ENCODE assay signal across 13 cellular contexts in genomic region chr9:93129286-93129685, GRCh38. TPM values are rescaled to one million over a fixed set of nuclear protein-coding genes. Genes with fewer than 3 reads are reported as not detected.
DNase-seq lines count a peak whose midpoint lies in the region; ATAC-seq, FAIRE-seq and TF ChIP-seq lines count a peak whose summit lies in the region.
"Had no signal": no experiment of that assay in that cellular context is flagged by ENCODE, and none has a peak within 500 bp of the region (broad histone marks: within the 10 kb centered on the region; RNA-seq: fewer than 3 reads in every experiment).

No MANE protein-coding gene starts in this region.

- DNase-seq in CD4-positive, CD25-positive, alpha-beta regulatory T cell: no peak
- peak; percentile 79 for DNase-seq in chondrocyte (ENCODE audit: low spot score)
- DNase-seq in kidney: peak; percentile 80
- DNase-seq in gastrocnemius medialis: no peak
- no peak for DNase-seq in epidermal melanocyte (ENCODE audit: insufficient read length, low spot score)
- no peak for DNase-seq in superior temporal gyrus (ENCODE audit: extremely low spot score)
- DNase-seq in GOT3 (lab: John Stamatoyannopoulos, UW): no peak
- no peak for DNase-seq in cortex of kidney (lab: John Stamatoyannopoulos, UW)
- DNase-seq: activated CD8-positive, alpha-beta memory T cell treated with anti-CD3 and anti-CD28 coated beads, Interleukin-2, amount 50 U/mL, for 4 hours; amniotic stem cell; EL; NCI-H510A had no signal

- peaks cover 0 to 81% (median 47%) of the 10 kb centered on the region in 4 donors for H3K4me1 Mint-ChIP-seq in CD4-positive, CD25-positive, alpha-beta regulatory T cell
- peaks cover 67% of the 10 kb centered on the region for H3K4me1 Mint-ChIP-seq in chondrocyte (ENCODE audit: low read depth)

- H3K27me3 ChIP-seq in CD4-positive, CD25-positive, alpha-beta regulatory T cell (ENCODE audit: control insufficient read depth, insufficient read depth, low read length): no peaks in the 10 kb centered on the region
- H3K27me3 ChIP-seq in gastrocnemius medialis: no peaks in the 10 kb centered on the region

- peak overlapping the region in 1 of 3 donors; percentile 41 for H3K27ac Mint-ChIP-seq in CD4-positive, CD25-positive, alpha-beta regulatory T cell
- no peak overlapping the region for H3K27ac Mint-ChIP-seq in chondrocyte (ENCODE audit: unreplicated experiment)

- H3K36me3 Mint-ChIP-seq in CD4-positive, CD25-positive, alpha-beta regulatory T cell: peaks cover 9% of the 10 kb centered on the region
- peaks cover 4% of the 10 kb centered on the region for H3K36me3 Mint-ChIP-seq in chondrocyte (ENCODE audit: low read depth)

- TF ChIP-seq CTCF in chondrocyte (IDR thresholded peaks at IDR 0.05): no peak
- TF ChIP-seq CTCF in kidney (IDR thresholded peaks at IDR 0.05; ENCODE audit: borderline replicate concordance, extremely low read depth, insufficient read depth): no peak
- no peak for TF ChIP-seq CTCF in gastrocnemius medialis (IDR thresholded peaks at IDR 0.05 in 4 of 5, conservative IDR thresholded peaks at IDR 0.05 in 1 of 5)

- H3K4me3 ChIP-seq in CD4-positive, CD25-positive, alpha-beta regulatory T cell (ENCODE audit: low read depth, low read length): no peak overlapping the region
- no peak overlapping the region for H3K4me3 ChIP-seq in kidney (ENCODE audit: low read length in 2 of 2)
- H3K4me3 ChIP-seq in gastrocnemius medialis: no peak overlapping the region

- ATAC-seq in CD4-positive, CD25-positive, alpha-beta regulatory T cell (ENCODE audit: low read depth in 2 of 2): no peak
- no peak for ATAC-seq in gastrocnemius medialis

- H3K9ac ChIP-seq in kidney (ENCODE audit: low read length in 2 of 2): peak overlapping the region in 1 of 2 donors; percentile 29

- peaks cover 74% of the 10 kb centered on the region for H3K4me1 ChIP-seq in CD4-positive, CD25-positive, alpha-beta regulatory T cell (ENCODE audit: control insufficient read depth, insufficient read depth, low read length, poor library complexity, severe bottlenecking)
- H3K4me1 ChIP-seq in kidney (ENCODE audit: control insufficient read depth in 1 of 2, insufficient read depth in 1 of 2, low read depth in 1 of 2, low read length in 2 of 2) (peaks cover 68% of the 10 kb centered on the region in 2 donors), gastrocnemius medialis (peaks cover 66 to 72% of the 10 kb centered on the region in 2 donors)

- H3K27me3 Mint-ChIP-seq in CD4-positive, CD25-positive, alpha-beta regulatory T cell: no peaks in the 10 kb centered on the region
- H3K27me3 Mint-ChIP-seq in chondrocyte (ENCODE audit: low read depth): no peaks in the 10 kb centered on the region

- TF ChIP-seq POLR2A in gastrocnemius medialis (IDR thresholded peaks at IDR 0.05): no peak

- FAIRE-seq in kidney (lab: Jason Lieb, UNC): no peak
- FAIRE-seq: HTR-8/SVneo had no signal

- no peak overlapping the region for H3K4me3 Mint-ChIP-seq in CD4-positive, CD25-positive, alpha-beta regulatory T cell
- no peak overlapping the region for H3K4me3 Mint-ChIP-seq in chondrocyte (ENCODE audit: unreplicated experiment)

- H3K9me3 Mint-ChIP-seq in CD4-positive, CD25-positive, alpha-beta regulatory T cell: no peaks in the 10 kb centered on the region
- H3K9me3 Mint-ChIP-seq in chondrocyte (ENCODE audit: low read depth): no peaks in the 10 kb centered on the region

- peak overlapping the region; percentile 14 for H3K27ac ChIP-seq in CD4-positive, CD25-positive, alpha-beta regulatory T cell (ENCODE audit: insufficient read depth, low read length, poor library complexity, severe bottlenecking)
- H3K27ac ChIP-seq in kidney (ENCODE audit: low read depth in 2 of 2, low read length in 2 of 2) (peak overlapping the region; percentile 48 to 61), gastrocnemius medialis (peak overlapping the region; percentile 34 to 98 (median 95))

- H3K36me3 ChIP-seq in CD4-positive, CD25-positive, alpha-beta regulatory T cell (ENCODE audit: control insufficient read depth, insufficient read depth, low read length): peaks cover 11% of the 10 kb centered on the region
- peaks cover 9 to 10% of the 10 kb centered on the region in 2 donors for H3K36me3 ChIP-seq in kidney (ENCODE audit: control insufficient read depth in 1 of 2, insufficient read depth in 2 of 2, low read length in 2 of 2)
- H3K36me3 ChIP-seq in gastrocnemius medialis: peaks cover 0 to 6% of the 10 kb centered on the region in 2 donors

- in situ Hi-C loops in gastrocnemius medialis (cut with MboI; ENCODE audit: low sequenced_read_pairs in 4 of 4): no loop called here

- H3K9me3 ChIP-seq in CD4-positive, CD25-positive, alpha-beta regulatory T cell (ENCODE audit: control insufficient read depth in 2 of 2, low read length in 2 of 2): no peaks in the 10 kb centered on the region
- H3K9me3 ChIP-seq in kidney (ENCODE audit: control insufficient read depth in 1 of 2, low read length in 2 of 2) (no peaks in the 10 kb centered on the region), gastrocnemius medialis (no peaks in the 10 kb centered on the region)

- intact Hi-C loops in kidney (cut with DNase I): no loop called here
- intact Hi-C loops in gastrocnemius medialis (cut with DNase I; ENCODE audit: low total_unique reads): no loop called here

RNA-seq across cellular contexts. Expression of gene NINJ1, which starts 4.8 kb away (rescaled TPM):
- total RNA-seq in CD4-positive, CD25-positive, alpha-beta regulatory T cell: 144 TPM
- 100 to 1,000 TPM in 1 of 4 donors, 10 to 100 TPM in 3; 68.5 to 104 (median 73.2) TPM for polyA plus RNA-seq in CD4-positive, CD25-positive, alpha-beta regulatory T cell
- total RNA-seq in chondrocyte (31.5 to 35.4 TPM (median 33.6 TPM) in 3 replicates), kidney (56.3 TPM), gastrocnemius medialis (10 to 100 TPM; 28.5 to 58.5 (median 45.7) TPM)
- polyA plus RNA-seq in kidney (ENCODE audit: insufficient read depth, low read depth, low replicate concordance): 149 TPM

RNA-seq across cellular contexts. Expression of gene CARD19, which starts 33.3 kb away (rescaled TPM):
- total RNA-seq in CD4-positive, CD25-positive, alpha-beta regulatory T cell: 60.0 TPM
- polyA plus RNA-seq in CD4-positive, CD25-positive, alpha-beta regulatory T cell: 10 to 100 TPM; 64.8 to 89.1 (median 75.3) TPM
- total RNA-seq in chondrocyte (28.3 to 41.7 TPM (median 40.5 TPM) in 3 replicates), kidney (44.5 TPM), gastrocnemius medialis (10 to 100 TPM; 49.6 to 82.4 (median 70.9) TPM)
- polyA plus RNA-seq in kidney (ENCODE audit: insufficient read depth, low read depth, low replicate concordance): 49.3 TPM

RNA-seq across cellular contexts. Expression of gene WNK2, which starts 54.7 kb away (rescaled TPM):
- total RNA-seq in CD4-positive, CD25-positive, alpha-beta regulatory T cell: 0.22 TPM
- not detected for polyA plus RNA-seq in CD4-positive, CD25-positive, alpha-beta regulatory T cell
- total RNA-seq in chondrocyte (0.44 to 3.3 TPM (median 2.3 TPM) in 3 replicates), kidney (4.8 TPM), gastrocnemius medialis (10 to 100 TPM; 11.3 to 43.0 (median 24.7) TPM)
- 1.5 TPM for polyA plus RNA-seq in kidney (ENCODE audit: insufficient read depth, low read depth, low replicate concordance)

Comparison
In these comparisons a context has a peak if more than half of its experiments do, and no peak if none do; other contexts are left out.
1. DNase-seq: peak in chondrocyte (single experiment) and kidney (single experiment); none in CD4-positive, CD25-positive, alpha-beta regulatory T cell (0 of 3), gastrocnemius medialis (0 of 2), epidermal melanocyte (single experiment), superior temporal gyrus (single experiment), GOT3 (single experiment) and cortex of kidney (single experiment).
2. H3K27ac ChIP-seq: peak in every context shown above with its lines; median percentile 95 in gastrocnemius medialis; 54 in kidney; 14 in CD4-positive, CD25-positive, alpha-beta regulatory T cell.